Comparison of ENCODE assay signal across 22 cellular contexts in genomic region chr1:27782950-27783349, GRCh38. TPM values are rescaled to one million over a fixed set of nuclear protein-coding genes. Genes with fewer than 3 reads are reported as not detected.
DNase-seq lines count a peak whose midpoint lies in the region; ATAC-seq, FAIRE-seq and TF ChIP-seq lines count a peak whose summit lies in the region.
"Had no signal": no experiment of that assay in that cellular context is flagged by ENCODE, and none has a peak within 500 bp of the region (broad histone marks: within the 10 kb centered on the region; RNA-seq: fewer than 3 reads in every experiment).

No MANE protein-coding gene starts in this region.

- H3K27me3 ChIP-seq in endodermal cell (ENCODE audit: control insufficient read depth, insufficient read depth, low read length, poor library complexity, severe bottlenecking) (no peaks in the 10 kb centered on the region), neural progenitor cell (no peaks in the 10 kb centered on the region)
- H3K27me3 ChIP-seq: Peyer's patch, SJCRH30 had no signal

- H3F3A ChIP-seq in neural progenitor cell (ENCODE audit: low read depth), result no peaks in the 10 kb centered on the region

- H3K4me1 ChIP-seq in endodermal cell (ENCODE audit: control insufficient read depth, insufficient read depth, low read length), result peaks cover 6% of the 10 kb centered on the region
- H3K4me1 ChIP-seq in neural progenitor cell, result no peaks in the 10 kb centered on the region
- peaks cover 5 to 9% of the 10 kb centered on the region in 2 donors for H3K4me1 ChIP-seq in kidney (ENCODE audit: control insufficient read depth in 1 of 2, insufficient read depth in 1 of 2, low read depth in 1 of 2, low read length in 2 of 2)
- H3K4me1 ChIP-seq: SJCRH30 had no signal

- H3K9ac ChIP-seq in endodermal cell (ENCODE audit: extremely low read depth, low read length, poor library complexity, severe bottlenecking) (no peak overlapping the region), neural progenitor cell (no peak overlapping the region), kidney (ENCODE audit: low read length in 2 of 2) (no peak overlapping the region)

- no peak overlapping the region for H3K4me2 ChIP-seq in neural progenitor cell
- H3K4me2 ChIP-seq: GM23338 had no signal

- H3K9me3 Mint-ChIP-seq in endodermal cell (no peaks in the 10 kb centered on the region), neural progenitor cell (no peaks in the 10 kb centered on the region), type B pancreatic cell (no peaks in the 10 kb centered on the region)
- H3K9me3 Mint-ChIP-seq: CD4-positive, alpha-beta T cell; GM23338 had no signal

- CTCF ChIA-PET in RWPE1 (lab: Yijun Ruan, JAX), result no interaction called here

- H3K36me3 Mint-ChIP-seq in endodermal cell (ENCODE audit: low read depth) (no peaks in the 10 kb centered on the region), neural progenitor cell (peaks cover 3% of the 10 kb centered on the region), type B pancreatic cell (peaks cover 3% of the 10 kb centered on the region)

- H3K27ac ChIP-seq in RWPE1 (peak overlapping the region; percentile 56), endodermal cell (ENCODE audit: low read depth, low read length) (no peak overlapping the region), neural progenitor cell (no peak overlapping the region), kidney (ENCODE audit: low read depth in 2 of 2, low read length in 2 of 2) (no peak overlapping the region)
- H3K27ac ChIP-seq: Peyer's patch, SJCRH30 had no signal

- intact Hi-C loops in kidney (cut with DNase I), result no loop called here

- POLR2A ChIA-PET in RWPE1 (lab: Yijun Ruan, JAX; ENCODE audit: low non-redundant PET), result no interaction called here

- no peak for FAIRE-seq in kidney (lab: Jason Lieb, UNC)
- FAIRE-seq: GM12891 had no signal

- H3K4me3 ChIP-seq in endodermal cell (ENCODE audit: low read length) (no peak overlapping the region), neural progenitor cell (no peak overlapping the region), kidney (ENCODE audit: low read length in 2 of 2) (no peak overlapping the region)
- H3K4me3 ChIP-seq: GM23338, Peyer's patch, SJCRH30 had no signal

- H3K27me3 Mint-ChIP-seq in endodermal cell (ENCODE audit: insufficient read depth) (no peaks in the 10 kb centered on the region), neural progenitor cell (ENCODE audit: insufficient read depth, low read depth) (no peaks in the 10 kb centered on the region), type B pancreatic cell (no peaks in the 10 kb centered on the region)
- H3K27me3 Mint-ChIP-seq: CD4-positive, alpha-beta T cell had no signal

- 86 to 96% methylated on average over 1 to 3 of the region's 3 CpGs for WGBS in endodermal cell (ENCODE audit: insufficient coverage in 1 of 2, insufficient read length in 1 of 2), 2 experiments

- H3K36me3 ChIP-seq in endodermal cell (ENCODE audit: control insufficient read depth, insufficient read depth, low read length) (peaks cover 9% of the 10 kb centered on the region), neural progenitor cell (no peaks in the 10 kb centered on the region), kidney (ENCODE audit: control insufficient read depth in 1 of 2, insufficient read depth in 2 of 2, low read length in 2 of 2) (no peaks in the 10 kb centered on the region)
- H3K36me3 ChIP-seq: Peyer's patch, SJCRH30 had no signal

- H2AFZ ChIP-seq in neural progenitor cell (replicated peaks), result no peak overlapping the region
- H2AFZ ChIP-seq: GM23338 had no signal

- peak overlapping the region; percentile 52 for H3K27ac Mint-ChIP-seq in endodermal cell
- H3K27ac Mint-ChIP-seq in neural progenitor cell, result peak overlapping the region; percentile 63
- H3K27ac Mint-ChIP-seq in type B pancreatic cell, result peak overlapping the region; percentile 52
- H3K27ac Mint-ChIP-seq: CD4-positive, alpha-beta T cell; GM23338 had no signal

- no peak for ATAC-seq in GM21367 (IDR thresholded peaks at IDR 0.05; ENCODE audit: unreplicated experiment)
- ATAC-seq: GM23338 had no signal

- H3K4me3 Mint-ChIP-seq in endodermal cell (no peak overlapping the region), neural progenitor cell (no peak overlapping the region), type B pancreatic cell (no peak overlapping the region)
- H3K4me3 Mint-ChIP-seq: CD4-positive, alpha-beta T cell; GM23338 had no signal

- DNase-seq in RWPE1 (ENCODE audit: low spot score) (no peak), endodermal cell (no peak), neural progenitor cell (ENCODE audit: low spot score) (no peak), type B pancreatic cell (ENCODE audit: extremely low spot score, unreplicated experiment) (no peak), kidney (no peak), CD1c-positive myeloid dendritic cell (ENCODE audit: extremely low spot score) (no peak)
- DNase-seq: Caco-2; CD4-positive, alpha-beta T cell; DND-41; HCEC 1CT; NCI-H1105; NCI-H146; NCI-H2029 treated with DMSO at 0.1 percent for 48 hours; NCI-H2171; NCI-H345; NCI-H524; NCI-H774; Peyer's patch; SJCRH30 had no signal

- H3K9me3 ChIP-seq in endodermal cell (ENCODE audit: control insufficient read depth, low read length) (no peaks in the 10 kb centered on the region), neural progenitor cell (ENCODE audit: low read depth) (no peaks in the 10 kb centered on the region), kidney (ENCODE audit: control insufficient read depth in 1 of 2, low read length in 2 of 2) (no peaks in the 10 kb centered on the region)
- H3K9me3 ChIP-seq: Caco-2, Peyer's patch, SJCRH30 had no signal

- H4K20me1 ChIP-seq in neural progenitor cell (ENCODE audit: low read depth), result no peaks in the 10 kb centered on the region

- H3K79me2 ChIP-seq in neural progenitor cell (ENCODE audit: low read depth), result no peaks in the 10 kb centered on the region

- TF ChIP-seq CTCF in RWPE1 (conservative IDR thresholded peaks at IDR 0.05; ENCODE audit: low read depth), result no peak
- no peak for TF ChIP-seq CTCF in endodermal cell (conservative IDR thresholded peaks at IDR 0.05)
- TF ChIP-seq CTCF in neural progenitor cell (IDR thresholded peaks at IDR 0.05), result no peak
- TF ChIP-seq CTCF in type B pancreatic cell (conservative IDR thresholded peaks at IDR 0.05), result no peak
- TF ChIP-seq CTCF in kidney (IDR thresholded peaks at IDR 0.05; ENCODE audit: borderline replicate concordance, extremely low read depth, insufficient read depth), result no peak

- peaks cover 18% of the 10 kb centered on the region for H3K4me1 Mint-ChIP-seq in endodermal cell
- no peaks in the 10 kb centered on the region for H3K4me1 Mint-ChIP-seq in neural progenitor cell
- peaks cover 16% of the 10 kb centered on the region for H3K4me1 Mint-ChIP-seq in type B pancreatic cell (ENCODE audit: unreplicated experiment)
- H3K4me1 Mint-ChIP-seq: GM23338 had no signal

RNA-seq across cellular contexts. Expression of gene STX12, which starts 9.9 kb away (rescaled TPM):
- total RNA-seq in endodermal cell (10 to 100 TPM; 19.5 to 23.3 TPM), neural progenitor cell (ENCODE audit: low replicate concordance) (16.0 and 24.1 TPM in 2 replicates), type B pancreatic cell (ENCODE audit: low replicate concordance) (28.9 and 41.6 TPM in 2 replicates), kidney (49.0 TPM)
- polyA plus RNA-seq in endodermal cell (2013, experiment 1 of 2), result 30.7 TPM
- 31.6 TPM for polyA plus RNA-seq in endodermal cell (2013, experiment 2 of 2)
- polyA plus RNA-seq in kidney (ENCODE audit: insufficient read depth, low read depth, low replicate concordance), result 27.9 TPM

RNA-seq across cellular contexts. Expression of gene PPP1R8, which starts 47.6 kb away (rescaled TPM):
- total RNA-seq in endodermal cell, result 10 to 100 TPM; 45.0 to 48.1 TPM
- 49.6 TPM for polyA plus RNA-seq in endodermal cell (2013, experiment 1 of 2)
- polyA plus RNA-seq in endodermal cell (2013, experiment 2 of 2), result 49.6 TPM
- total RNA-seq in neural progenitor cell (ENCODE audit: low replicate concordance), result 61.2 and 66.3 TPM in 2 replicates
- total RNA-seq in type B pancreatic cell (ENCODE audit: low replicate concordance), result 53.9 and 54.9 TPM in 2 replicates
- 38.6 TPM for total RNA-seq in kidney
- polyA plus RNA-seq in kidney (ENCODE audit: insufficient read depth, low read depth, low replicate concordance), result 21.8 TPM

RNA-seq across cellular contexts. Expression of gene FAM76A, which starts 57.2 kb away (rescaled TPM):
- 10 to 100 TPM; 13.0 to 14.7 TPM for total RNA-seq in endodermal cell
- 11.1 TPM for polyA plus RNA-seq in endodermal cell (2013, experiment 1 of 2)
- 10.6 TPM for polyA plus RNA-seq in endodermal cell (2013, experiment 2 of 2)
- 13.6 and 28.2 TPM in 2 replicates for total RNA-seq in neural progenitor cell (ENCODE audit: low replicate concordance)
- total RNA-seq in type B pancreatic cell (ENCODE audit: low replicate concordance), result 12.3 and 14.2 TPM in 2 replicates
- 17.0 TPM for total RNA-seq in kidney
- 5.9 TPM for polyA plus RNA-seq in kidney (ENCODE audit: insufficient read depth, low read depth, low replicate concordance)
